ENCODE assay signal across 12 cellular contexts in genomic region chr16:82700541-82701240, GRCh38.
A peak's percentile ranks its signal among the peaks of the same experiment; 100 is the strongest.
DNase-seq lines count a peak whose midpoint lies in the region; ATAC-seq, FAIRE-seq and TF ChIP-seq lines count a peak whose summit lies in the region.
"Had no signal": no experiment of that assay in that cellular context is flagged by ENCODE, and none has a peak within 500 bp of the region (broad histone marks: within the 10 kb centered on the region; RNA-seq: fewer than 3 reads in every experiment).

No MANE protein-coding gene starts in this region.

- H2BK15ac ChIP-seq in mesenchymal stem cell (ENCODE audit: low read depth, poor library complexity, severe bottlenecking) = no peak overlapping the region

- no peak overlapping the region for H4K8ac ChIP-seq in mesenchymal stem cell (ENCODE audit: low read length)

- H3K14ac ChIP-seq in mesenchymal stem cell (ENCODE audit: low read length in 2 of 2) = no peak overlapping the region

- BruUV-seq in GM12878 (replicated peaks; lab: Mats Ljungman, UMichigan) = no TSS peak

- H2BK120ac ChIP-seq in mesenchymal stem cell (ENCODE audit: low read depth, low read length) = no peak overlapping the region

- H3K9ac ChIP-seq in GM12878 (ENCODE audit: control insufficient read depth, insufficient read depth, low read length) = no peak overlapping the region
- H3K9ac ChIP-seq in mesenchymal stem cell (ENCODE audit: low read length) = no peak overlapping the region

- H4K91ac ChIP-seq in mesenchymal stem cell (ENCODE audit: low read length) = no peak overlapping the region

- peak overlapping the region in 1 of 2 experiments; percentile 4 for H3K18ac ChIP-seq in mesenchymal stem cell (ENCODE audit: low read depth in 1 of 2, low read length in 2 of 2)

- H3K4me1 ChIP-seq in GM12878 (ENCODE audit: control insufficient read depth, insufficient read depth, low read length) = 0 out of 2 replicates have a peak, but pooled peaks cover 3% of the 10 kb centered on the region
- peaks cover 11% of the 10 kb centered on the region for H3K4me1 ChIP-seq in mesenchymal stem cell (ENCODE audit: control insufficient read depth, insufficient read depth, low read depth, low read length)

- no peak overlapping the region for H3K4me2 ChIP-seq in GM12878 (ENCODE audit: control insufficient read depth, insufficient read depth)
- no peak overlapping the region for H3K4me2 ChIP-seq in mesenchymal stem cell (ENCODE audit: low read length, poor library complexity, severe bottlenecking)

- H3K4ac ChIP-seq in mesenchymal stem cell (ENCODE audit: low read depth in 1 of 2, low read length in 2 of 2) = no peak overlapping the region

- H3K23ac ChIP-seq in mesenchymal stem cell (ENCODE audit: low read length in 2 of 2) = no peak overlapping the region

- POLR2A ChIA-PET in GM12878 (lab: Charles Lee) = no interaction called here

- no peak for TF ChIP-seq CTCF in GM12878 (IDR thresholded peaks at IDR 0.05 in 2 of 3, conservative IDR thresholded peaks at IDR 0.05 in 1 of 3; ENCODE audit: control insufficient read depth in 2 of 3, extremely low read depth in 1 of 3, insufficient read depth in 1 of 3, low read depth in 3 of 3, low read length in 3 of 3)
- no peak for TF ChIP-seq CTCF in D721Med (IDR thresholded peaks at IDR 0.05; ENCODE audit: insufficient read depth, missing control alignments)

- H2AK5ac ChIP-seq in mesenchymal stem cell (ENCODE audit: low read length, severe bottlenecking) = no peak overlapping the region

- TF ChIP-seq POLR2A in GM12878 (IDR thresholded peaks at IDR 0.05; ENCODE audit: low read depth, low read length) = no peak

- RAD21 ChIA-PET in GM12878 (lab: Charles Lee; ENCODE audit: unreplicated experiment) = no interaction called here

- H2BK12ac ChIP-seq in mesenchymal stem cell (ENCODE audit: low read length in 2 of 2) = no peak overlapping the region

- H3K4me3 ChIP-seq in GM12878 = no peak overlapping the region
- no peak overlapping the region for H3K4me3 ChIP-seq in mesenchymal stem cell (ENCODE audit: insufficient read depth in 1 of 2, low read depth in 1 of 2, low read length in 2 of 2)

- TF ChIP-seq RAD21 in GM12878 (IDR thresholded peaks at IDR 0.05; ENCODE audit: insufficient read depth, low read depth, low read length) = no peak

- no peaks in the 10 kb centered on the region for H3K36me3 ChIP-seq in GM12878 (ENCODE audit: control insufficient read depth in 2 of 2, insufficient read depth in 2 of 2, low read length in 1 of 2)
- no peaks in the 10 kb centered on the region for H3K36me3 ChIP-seq in mesenchymal stem cell (ENCODE audit: control insufficient read depth in 1 of 2, insufficient read depth in 2 of 2, low read depth in 1 of 2, low read length in 2 of 2)

- H3K27me3 ChIP-seq in GM12878 (replicated peaks in 1 of 2; ENCODE audit: control insufficient read depth in 2 of 2, insufficient read depth in 2 of 2, low read length in 1 of 2) (peaks cover 0 to 2% of the 10 kb centered on the region in 2 experiments; a peak in 1 of 4 replicates), mesenchymal stem cell (ENCODE audit: control insufficient read depth in 1 of 2, insufficient read depth in 1 of 2, low read length in 2 of 2) (no peaks in the 10 kb centered on the region)

- no peak for TF ChIP-seq EP300 in GM12878 (IDR thresholded peaks at IDR 0.05; ENCODE audit: borderline replicate concordance in 1 of 2, control insufficient read depth in 1 of 2, low read depth in 2 of 2, low read length in 2 of 2)

- H3K9me3 ChIP-seq in GM12878 (replicated peaks; ENCODE audit: control insufficient read depth, insufficient read depth, low read length) (no peaks in the 10 kb centered on the region), mesenchymal stem cell (ENCODE audit: control insufficient read depth, low read length) (no peaks in the 10 kb centered on the region)

- SMC1A ChIA-PET in GM12878 (lab: Charles Lee; ENCODE audit: uncharacterized antibody, unreplicated experiment) = interaction anchor here (0.6 to 1.3 kb wide), 3 partner anchors 58 to 66 kb away, joined by 3 to 4 read pairs (median 3); no protein-coding TSS in a partner anchor

- no peak for FAIRE-seq in GM12878 (lab: Jason Lieb, UNC)
- FAIRE-seq in D721Med (lab: Jason Lieb, UNC) = no peak
- no peak for FAIRE-seq in RCC 7860 (lab: Jason Lieb, UNC)

- CTCF ChIA-PET in GM12878 (lab: Yijun Ruan, JAX) = no interaction called here

- no peaks in the 10 kb centered on the region for H3K79me2 ChIP-seq in GM12878 (ENCODE audit: control insufficient read depth, insufficient read depth, low read length)

- 0% methylated on average over 2 of the region's 5 CpGs for WGBS in GM12878 (ENCODE audit: insufficient coverage, insufficient replicate concordance, low lambda C conversion rate, missing lambda C conversion rate)
- 29% methylated on average over 2 of the region's 5 CpGs for WGBS in mesenchymal stem cell

- H4K20me1 ChIP-seq in GM12878 (ENCODE audit: control insufficient read depth, insufficient read depth) = no peaks in the 10 kb centered on the region

- intact Hi-C loops in GM12878 (cut with micrococcal nuclease; ENCODE audit: unreplicated experiment) = no loop called here

- in situ Hi-C loops in GM12878 (cut with MboI) = no loop called here

- H2BK5ac ChIP-seq in mesenchymal stem cell (ENCODE audit: low read depth, low read length, poor library complexity, severe bottlenecking) = no peak overlapping the region

- H3K27ac ChIP-seq in GM12878 (ENCODE audit: control insufficient read depth, insufficient read depth) = no peak overlapping the region
- H3K27ac ChIP-seq in mesenchymal stem cell (ENCODE audit: low read length, poor library complexity, severe bottlenecking) = no peak overlapping the region

- DNase-seq in EH (ENCODE audit: low read depth) (peak; percentile 86), LHCN-M2 (ENCODE audit: low read depth) (peak; percentile 33), GM12878 (ENCODE audit: low read depth, low spot score) (peak; percentile 12), mesenchymal stem cell (peak; percentile 83), D721Med (ENCODE audit: insufficient read length, low spot score) (no peak), left lobe of liver (ENCODE audit: low spot score) (no peak), RCC 7860 (ENCODE audit: low spot score) (no peak)
- DNase-seq: activated T-cell treated with anti-CD3 and anti-CD28 coated beads, Interleukin-2, amount 50 U/mL, for 24 hours; DMS 273 treated with DMSO at 0.1 percent for 48 hours; NCI-H524 treated with DMSO at 0.1 percent for 48 hours; T-helper 17 cell had no signal

- ATAC-seq in GM12878 (peak; percentile 44), GM21619 (IDR thresholded peaks at IDR 0.05; ENCODE audit: unreplicated experiment) (no peak), left lobe of liver (no peak)
- ATAC-seq: T-helper 17 cell had no signal

- H2AFZ ChIP-seq in GM12878 (ENCODE audit: control insufficient read depth, low read depth, low read length) (no peak overlapping the region), mesenchymal stem cell (ENCODE audit: low read depth, low read length) (no peak overlapping the region)

- peaks cover 19% of the 10 kb centered on the region for H3K79me1 ChIP-seq in mesenchymal stem cell (replicated peaks; ENCODE audit: low read length, poor library complexity, severe bottlenecking)

TF ChIP-seq in GM12878, 131 proteins besides CTCF, POLR2A, EP300 and RAD21 (continues in another document):
- 0 out of 2 replicates have a peak, but pooled peaks have one; percentile 26 for TF ChIP-seq NFIC (IDR thresholded peaks at IDR 0.05; ENCODE audit: low read depth, low read length)
- peak; percentile 23 for TF ChIP-seq BCL3 (IDR thresholded peaks at IDR 0.05; ENCODE audit: borderline replicate concordance, insufficient read depth, low read depth, low read length, poor library complexity, severe bottlenecking)
- 0 out of 2 replicates have a peak, but pooled peaks have one; percentile 21 for TF ChIP-seq ATF2 (IDR thresholded peaks at IDR 0.05; ENCODE audit: low read length)
- peak; percentile 63; the same call in 1 of the 2 replicates for TF ChIP-seq SPI1 (IDR thresholded peaks at IDR 0.05; ENCODE audit: borderline replicate concordance, insufficient read depth, low read depth, low read length)
- TF ChIP-seq MTA3 (IDR thresholded peaks at IDR 0.05; ENCODE audit: borderline replicate concordance, low read length) = 0 out of 2 replicates have a peak, but pooled peaks have one; percentile 34

Comparison
In these comparisons a context has a peak if more than half of its experiments do, and no peak if none do; other contexts are left out.
1. DNase-seq: peak in EH (single experiment), LHCN-M2 (single experiment), GM12878 (single experiment) and mesenchymal stem cell (single experiment); none in D721Med (single experiment), left lobe of liver (single experiment) and RCC 7860 (single experiment).